19 cellular contexts compared by ENCODE assay signal in genomic region chr5:122576266-122577016, GRCh38.
"Had no signal": no experiment of that assay in that cellular context is flagged by ENCODE, and none has a peak within 500 bp of the region (broad histone marks: within the 10 kb centered on the region; RNA-seq: fewer than 3 reads in every experiment).

No MANE protein-coding gene starts in this region.

- H3K36me3 ChIP-seq: breast epithelium, esophagus muscularis mucosa, lower lobe of right lung, neutrophil, sigmoid colon, spleen, thoracic aorta had no signal

- H3K27me3 ChIP-seq: breast epithelium, esophagus muscularis mucosa, hepatocyte, neutrophil, sigmoid colon, spleen had no signal

- H3K4me2 ChIP-seq: hepatocyte had no signal

- FAIRE-seq: endothelial cell of umbilical vein had no signal

- H3K4me3 ChIP-seq: breast epithelium, esophagus muscularis mucosa, hepatocyte, lower lobe of right lung, sigmoid colon, spleen, thoracic aorta had no signal

- H3K27ac ChIP-seq: breast epithelium, esophagus muscularis mucosa, hepatocyte, lower lobe of right lung, neutrophil, sigmoid colon, spleen, thoracic aorta had no signal

- DNase-seq: activated CD4-positive, alpha-beta memory T cell treated with anti-CD3 and anti-CD28 coated beads for 36 hours; activated CD4-positive, alpha-beta T cell treated with anti-CD3 and anti-CD28 coated beads for 36 hours; activated T-cell treated with anti-CD3 and anti-CD28 coated beads for 4 hours; amniotic stem cell; cerebellar nuclear complex; effector memory CD4-positive, alpha-beta T cell; foreskin fibroblast; left cardiac atrium; lower lobe of right lung; natural killer cell; sigmoid colon; spleen; stimulated activated CD4-positive, alpha-beta T cell treated with anti-CD3 and anti-CD28 coated beads, Interleukin-4, amount 100 ng/mL, for 4 hours had no signal

- H2AFZ ChIP-seq: hepatocyte had no signal

- H3K9me3 ChIP-seq: breast epithelium, esophagus muscularis mucosa, lower lobe of right lung, neutrophil, sigmoid colon, spleen, thoracic aorta had no signal

- H3K79me2 ChIP-seq: hepatocyte had no signal

- H3K4me1 ChIP-seq: breast epithelium, esophagus muscularis mucosa, lower lobe of right lung, sigmoid colon, spleen had no signal
